8 cellular contexts compared by ENCODE assay signal in genomic region chr15:60423540-60423939, GRCh38. TPM values are rescaled to one million over a fixed set of nuclear protein-coding genes. Genes with fewer than 3 reads are reported as not detected.
DNase-seq lines count a peak whose midpoint lies in the region; ATAC-seq and TF ChIP-seq lines count a peak whose summit lies in the region.

No MANE protein-coding gene starts in this region.

- 7 to 14% methylated on average over 2 of the region's 2 CpGs for WGBS in tibial nerve, 2 donors

- peak; percentile 25 for DNase-seq in activated naive CD4-positive, alpha-beta T cell treated with anti-CD3 and anti-CD28 coated beads, Interleukin-2, amount 10 ng/mL, durations not matched to agents 7 days and 5 days
- no peak for DNase-seq in activated naive CD4-positive, alpha-beta T cell treated with Interleukin-2 at 50 U/mL for 16 hours
- peak; percentile 12 for DNase-seq in T-helper 2 cell treated with Interferon-gamma antibody and Interleukin-4, amounts not matched to agents 5 μg/mL and 100 μg/mL, for 36 hours (ENCODE audit: low spot score)
- DNase-seq in hepatic stellate cell (ENCODE audit: low spot score): peak; percentile 56
- no peak for DNase-seq in tibial nerve (ENCODE audit: low spot score in 2 of 2)
- no peak for DNase-seq in stimulated activated CD4-positive, alpha-beta T cell treated with anti-CD3 and anti-CD28 coated beads, Interleukin-4, amount 100 ng/mL, for 1 hour
- DNase-seq in gastrocnemius medialis: no peak

- H3K27ac Mint-ChIP-seq in activated naive CD4-positive, alpha-beta T cell treated with anti-CD3 and anti-CD28 coated beads, Interleukin-2, amount 10 ng/mL, durations not matched to agents 7 days and 5 days: no peak overlapping the region
- peak overlapping the region; percentile 4 for H3K27ac Mint-ChIP-seq in T-helper 2 cell treated with Interferon-gamma antibody and Interleukin-4, amounts not matched to agents 5 μg/mL and 100 μg/mL, for 36 hours

- H3K27ac ChIP-seq in tibial nerve (peak overlapping the region in 3 of 4 donors; percentile 43 to 80 (median 68)), gastrocnemius medialis (no peak overlapping the region)

- H3K9me3 ChIP-seq in tibial nerve (no peaks in the 10 kb centered on the region), gastrocnemius medialis (no peaks in the 10 kb centered on the region)

- peaks cover 35% of the 10 kb centered on the region for H3K36me3 Mint-ChIP-seq in activated naive CD4-positive, alpha-beta T cell treated with anti-CD3 and anti-CD28 coated beads, Interleukin-2, amount 10 ng/mL, durations not matched to agents 7 days and 5 days
- peaks cover 29% of the 10 kb centered on the region for H3K36me3 Mint-ChIP-seq in T-helper 2 cell treated with Interferon-gamma antibody and Interleukin-4, amounts not matched to agents 5 μg/mL and 100 μg/mL, for 36 hours (ENCODE audit: low read depth)

- TF ChIP-seq POLR2A in tibial nerve (IDR thresholded peaks at IDR 0.05) (no peak), gastrocnemius medialis (IDR thresholded peaks at IDR 0.05) (no peak)

- no peak overlapping the region for H3K4me3 Mint-ChIP-seq in activated naive CD4-positive, alpha-beta T cell treated with anti-CD3 and anti-CD28 coated beads, Interleukin-2, amount 10 ng/mL, durations not matched to agents 7 days and 5 days
- no peak overlapping the region for H3K4me3 Mint-ChIP-seq in T-helper 2 cell treated with Interferon-gamma antibody and Interleukin-4, amounts not matched to agents 5 μg/mL and 100 μg/mL, for 36 hours

- H3K27me3 ChIP-seq in tibial nerve (no peaks in the 10 kb centered on the region), gastrocnemius medialis (no peaks in the 10 kb centered on the region)

- peaks cover 12% of the 10 kb centered on the region for H3K4me1 Mint-ChIP-seq in activated naive CD4-positive, alpha-beta T cell treated with anti-CD3 and anti-CD28 coated beads, Interleukin-2, amount 10 ng/mL, durations not matched to agents 7 days and 5 days
- peaks cover 9% of the 10 kb centered on the region for H3K4me1 Mint-ChIP-seq in T-helper 2 cell treated with Interferon-gamma antibody and Interleukin-4, amounts not matched to agents 5 μg/mL and 100 μg/mL, for 36 hours (ENCODE audit: low read depth)

- H3K4me3 ChIP-seq in tibial nerve: no peak overlapping the region
- no peak overlapping the region for H3K4me3 ChIP-seq in gastrocnemius medialis

- intact Hi-C loops in gastrocnemius medialis (cut with DNase I; ENCODE audit: low total_unique reads): no loop called here

- TF ChIP-seq EP300 in tibial nerve (IDR thresholded peaks at IDR 0.05): no peak

- ATAC-seq in HG03342 (IDR thresholded peaks at IDR 0.05; ENCODE audit: unreplicated experiment) (no peak), gastrocnemius medialis (no peak)

- H3K36me3 ChIP-seq in tibial nerve (no peaks in the 10 kb centered on the region), gastrocnemius medialis (peaks cover 0 to 7% of the 10 kb centered on the region in 2 donors)

- H3K9me3 Mint-ChIP-seq in activated naive CD4-positive, alpha-beta T cell treated with anti-CD3 and anti-CD28 coated beads, Interleukin-2, amount 10 ng/mL, durations not matched to agents 7 days and 5 days: no peaks in the 10 kb centered on the region
- H3K9me3 Mint-ChIP-seq in T-helper 2 cell treated with Interferon-gamma antibody and Interleukin-4, amounts not matched to agents 5 μg/mL and 100 μg/mL, for 36 hours: no peaks in the 10 kb centered on the region

- no peaks in the 10 kb centered on the region for H3K27me3 Mint-ChIP-seq in activated naive CD4-positive, alpha-beta T cell treated with anti-CD3 and anti-CD28 coated beads, Interleukin-2, amount 10 ng/mL, durations not matched to agents 7 days and 5 days
- H3K27me3 Mint-ChIP-seq in T-helper 2 cell treated with Interferon-gamma antibody and Interleukin-4, amounts not matched to agents 5 μg/mL and 100 μg/mL, for 36 hours (ENCODE audit: low read depth): no peaks in the 10 kb centered on the region

- TF ChIP-seq CTCF in tibial nerve (IDR thresholded peaks at IDR 0.05) (no peak), gastrocnemius medialis (IDR thresholded peaks at IDR 0.05 in 4 of 5, conservative IDR thresholded peaks at IDR 0.05 in 1 of 5) (no peak)

- CTCF ChIA-PET in activated naive CD4-positive, alpha-beta T cell treated with anti-CD3 and anti-CD28 coated beads, Interleukin-2, amount 10 ng/mL, durations not matched to agents 7 days and 5 days (lab: Charles Lee): interaction anchor here (0.9 kb wide), 1 partner anchor 64 kb away, joined by 3 read pairs; no protein-coding TSS in a partner anchor

- in situ Hi-C loops in gastrocnemius medialis (cut with MboI; ENCODE audit: low sequenced_read_pairs in 4 of 4): no loop called here

- H3K4me1 ChIP-seq in tibial nerve: peaks cover 0 to 58% (median 10%) of the 10 kb centered on the region in 4 donors
- H3K4me1 ChIP-seq in gastrocnemius medialis: peaks cover 8 to 15% of the 10 kb centered on the region in 2 donors

RNA-seq across cellular contexts. Expression of gene ANXA2, which starts 25.8 kb away (rescaled TPM):
- total RNA-seq in tibial nerve (1,000 to 10,000 TPM in 2 of 4 donors, 100 to 1,000 TPM in 2; 747 to 1,181 (median 1,009) TPM), gastrocnemius medialis (100 to 1,000 TPM; 266 to 386 (median 323) TPM)

RNA-seq across cellular contexts. Expression of gene ICE2, which starts 55.4 kb away (rescaled TPM):
- 10 to 100 TPM; 23.9 to 44.1 (median 26.0) TPM for total RNA-seq in tibial nerve
- total RNA-seq in gastrocnemius medialis: 10 to 100 TPM in 3 of 4 donors, 1 to 10 TPM in 1; 5.8 to 19.0 (median 14.3) TPM

Comparison
In these comparisons a context has a peak if more than half of its experiments do, and no peak if none do; other contexts are left out.
1. DNase-seq: peak in activated naive CD4-positive, alpha-beta T cell treated with anti-CD3 and anti-CD28 coated beads, Interleukin-2, amount 10 ng/mL, durations not matched to agents 7 days and 5 days (single experiment), T-helper 2 cell treated with Interferon-gamma antibody and Interleukin-4, amounts not matched to agents 5 μg/mL and 100 μg/mL, for 36 hours (single experiment) and hepatic stellate cell (single experiment); none in activated naive CD4-positive, alpha-beta T cell treated with Interleukin-2 at 50 U/mL for 16 hours (single experiment), tibial nerve (0 of 2), stimulated activated CD4-positive, alpha-beta T cell treated with anti-CD3 and anti-CD28 coated beads, Interleukin-4, amount 100 ng/mL, for 1 hour (single experiment) and gastrocnemius medialis (0 of 2).
2. H3K27ac ChIP-seq: peak in tibial nerve (3 of 4); none in gastrocnemius medialis (0 of 4).